8 cellular contexts compared by ENCODE assay signal in genomic region chr22:20508815-20509271, GRCh38. TPM values are rescaled to one million over a fixed set of nuclear protein-coding genes. Genes with fewer than 3 reads are reported as not detected.
DNase-seq lines count a peak whose midpoint lies in the region; ATAC-seq lines count a peak whose summit lies in the region.

No MANE protein-coding gene starts in this region.

- H3K4me1 ChIP-seq in HUES48 (ENCODE audit: control insufficient read depth, insufficient read depth, low read length): peaks cover 23% of the 10 kb centered on the region
- H3K4me1 ChIP-seq in right cardiac atrium (ENCODE audit: control insufficient read depth, insufficient read depth, low read length): peaks cover 16% of the 10 kb centered on the region

- peaks cover 10 to 13% of the 10 kb centered on the region in 2 donors for H3K36me3 Mint-ChIP-seq in activated T-cell treated with anti-CD3 and anti-CD28 coated beads, Interleukin-2, amount 50 U/mL, for 72 hours (ENCODE audit: insufficient read depth in 2 of 2)
- H3K36me3 Mint-ChIP-seq in stimulated activated memory B cell treated with anti-CD40 and anti-IgM and Interleukin-4, amounts not matched to agents 10 μg/mL and 1 μg/mL and 100 μg/mL, for 72 hours: no peaks in the 10 kb centered on the region

- H3K9me3 ChIP-seq in HUES48 (ENCODE audit: control insufficient read depth, insufficient read depth, low read length) (no peaks in the 10 kb centered on the region), right cardiac atrium (ENCODE audit: control insufficient read depth, low read length) (no peaks in the 10 kb centered on the region)

- peaks cover 66% of the 10 kb centered on the region for H3K4me1 Mint-ChIP-seq in activated T-cell treated with anti-CD3 and anti-CD28 coated beads, Interleukin-2, amount 50 U/mL, for 72 hours (ENCODE audit: low read depth)
- peaks cover 63% of the 10 kb centered on the region for H3K4me1 Mint-ChIP-seq in stimulated activated memory B cell treated with anti-CD40 and anti-IgM and Interleukin-4, amounts not matched to agents 10 μg/mL and 1 μg/mL and 100 μg/mL, for 72 hours

- no peak for ATAC-seq in activated T-cell treated with anti-CD3 and anti-CD28 coated beads, Interleukin-2, amount 50 U/mL, for 72 hours (replicated peaks in 1 of 2)
- ATAC-seq in right cardiac atrium: no peak
- ATAC-seq in stimulated activated memory B cell treated with anti-CD40 and anti-IgM and Interleukin-4, amounts not matched to agents 10 μg/mL and 1 μg/mL and 100 μg/mL, for 72 hours: no peak
- no peak for ATAC-seq in HG02840 (IDR thresholded peaks at IDR 0.05; ENCODE audit: low FRiP score, unreplicated experiment)
- ATAC-seq in HG03354 (IDR thresholded peaks at IDR 0.05; ENCODE audit: poor library complexity, severe bottlenecking, unreplicated experiment): no peak

- H3K27ac Mint-ChIP-seq in activated T-cell treated with anti-CD3 and anti-CD28 coated beads, Interleukin-2, amount 50 U/mL, for 72 hours: peak overlapping the region; percentile 97
- peak overlapping the region; percentile 97 for H3K27ac Mint-ChIP-seq in stimulated activated memory B cell treated with anti-CD40 and anti-IgM and Interleukin-4, amounts not matched to agents 10 μg/mL and 1 μg/mL and 100 μg/mL, for 72 hours

- no peaks in the 10 kb centered on the region for H3K9me3 Mint-ChIP-seq in activated T-cell treated with anti-CD3 and anti-CD28 coated beads, Interleukin-2, amount 50 U/mL, for 72 hours
- no peaks in the 10 kb centered on the region for H3K9me3 Mint-ChIP-seq in stimulated activated memory B cell treated with anti-CD40 and anti-IgM and Interleukin-4, amounts not matched to agents 10 μg/mL and 1 μg/mL and 100 μg/mL, for 72 hours

- no peaks in the 10 kb centered on the region for H3K27me3 ChIP-seq in HUES48 (ENCODE audit: control insufficient read depth, insufficient read depth, low read length)
- H3K27me3 ChIP-seq in right cardiac atrium (ENCODE audit: control insufficient read depth, insufficient read depth): no peaks in the 10 kb centered on the region

- H3K36me3 ChIP-seq in HUES48 (ENCODE audit: control insufficient read depth, insufficient read depth, low read length): no peaks in the 10 kb centered on the region; the same call in 1 of the 2 replicates

- H3K9ac ChIP-seq in HUES48 (ENCODE audit: low read depth, low read length): 0 out of 2 replicates have a peak overlapping the region, but pooled peaks have one; percentile 12

- no peaks in the 10 kb centered on the region for H3K27me3 Mint-ChIP-seq in activated T-cell treated with anti-CD3 and anti-CD28 coated beads, Interleukin-2, amount 50 U/mL, for 72 hours (ENCODE audit: low read depth)
- H3K27me3 Mint-ChIP-seq in stimulated activated memory B cell treated with anti-CD40 and anti-IgM and Interleukin-4, amounts not matched to agents 10 μg/mL and 1 μg/mL and 100 μg/mL, for 72 hours: no peaks in the 10 kb centered on the region

- intact Hi-C loops in right cardiac atrium (cut with DNase I): no loop called here

- WGBS in right cardiac atrium: 26% methylated on average over 10 of the region's 10 CpGs

- peak overlapping the region; percentile 84 to 99 for H3K4me3 Mint-ChIP-seq in activated T-cell treated with anti-CD3 and anti-CD28 coated beads, Interleukin-2, amount 50 U/mL, for 72 hours
- peak overlapping the region; percentile 93 for H3K4me3 Mint-ChIP-seq in stimulated activated memory B cell treated with anti-CD40 and anti-IgM and Interleukin-4, amounts not matched to agents 10 μg/mL and 1 μg/mL and 100 μg/mL, for 72 hours

- H3K27ac ChIP-seq in HUES48 (ENCODE audit: low read depth, low read length) (peak overlapping the region; percentile 56), right cardiac atrium (ENCODE audit: low read length) (peak overlapping the region; percentile 95)

- no peak for DNase-seq in activated T-cell treated with anti-CD3 and anti-CD28 coated beads, Interleukin-2, amount 50 U/mL, for 72 hours
- DNase-seq in right cardiac atrium (no peak), epidermal melanocyte (ENCODE audit: insufficient read length, low spot score) (no peak), SKM-1 (lab: John Stamatoyannopoulos, UW; ENCODE audit: unreplicated experiment) (no peak)

- peak overlapping the region; percentile 53 for H3K4me3 ChIP-seq in HUES48 (ENCODE audit: low read depth, low read length)
- H3K4me3 ChIP-seq in right cardiac atrium (ENCODE audit: low read length): peak overlapping the region; percentile 21

RNA-seq across cellular contexts. Expression of gene MED15, which starts 1.4 kb away (rescaled TPM):
- total RNA-seq in activated T-cell treated with anti-CD3 and anti-CD28 coated beads, Interleukin-2, amount 50 U/mL, for 72 hours: 100 to 1,000 TPM; 106 to 113 TPM
- total RNA-seq in right cardiac atrium: 10 to 100 TPM; 47.3 to 53.4 (median 50.1) TPM
- 30.9 TPM for polyA plus RNA-seq in right cardiac atrium

RNA-seq across cellular contexts. Expression of gene KLHL22, which starts 13.2 kb away (rescaled TPM):
- total RNA-seq in activated T-cell treated with anti-CD3 and anti-CD28 coated beads, Interleukin-2, amount 50 U/mL, for 72 hours: 10 to 100 TPM; 21.4 to 26.5 TPM
- total RNA-seq in right cardiac atrium: 10 to 100 TPM; 17.9 to 25.8 (median 20.6) TPM
- polyA plus RNA-seq in right cardiac atrium: 19.1 TPM
